1 cellular context compared by ENCODE assay signal in the genomic region with DNA sequence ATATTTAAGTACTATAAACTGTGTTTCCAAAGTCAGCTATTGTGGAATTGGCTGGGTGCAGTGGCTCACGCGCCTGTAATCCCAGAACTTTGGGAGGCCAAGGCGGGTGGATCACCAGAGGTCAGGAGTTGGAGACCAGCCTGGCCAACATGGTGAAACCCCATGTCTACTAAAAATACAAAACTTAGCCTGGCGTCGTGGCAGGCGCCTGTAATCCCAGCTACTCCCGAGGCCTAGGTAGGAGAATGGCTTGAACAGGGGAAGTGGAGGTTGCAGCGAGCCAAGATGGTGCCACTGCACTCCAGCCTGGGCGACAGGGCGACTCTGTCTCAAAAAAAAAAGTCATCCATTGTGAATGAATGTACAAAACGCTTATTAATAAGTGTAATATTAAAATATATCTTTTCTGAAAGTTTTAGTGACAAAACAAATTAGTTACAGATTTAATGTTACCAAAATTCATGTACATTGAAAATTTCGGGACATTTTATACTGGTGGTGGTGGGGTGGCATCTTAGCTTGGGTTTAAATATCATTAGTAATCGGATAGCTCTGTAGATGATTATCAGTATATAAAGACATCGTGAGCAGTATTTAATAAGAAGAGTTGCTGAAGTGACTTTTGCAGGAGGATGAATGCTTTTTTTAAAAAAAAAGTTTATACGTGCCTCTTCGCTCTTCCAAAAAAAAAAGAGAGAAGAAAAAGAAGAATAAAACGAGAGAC.
TF ChIP-seq lines count a peak whose summit lies in the region.

No MANE protein-coding gene starts in this region.

TF ChIP-seq in H1, 55 proteins besides CTCF, POLR2A, EP300 and RAD21:
- TF ChIP-seq TEAD4 (IDR thresholded peaks at IDR 0.05; ENCODE audit: low read depth, low read length) (no peak), CEBPB (IDR thresholded peaks at IDR 0.05; ENCODE audit: low read depth, low read length) (no peak), POU5F1 (IDR thresholded peaks at IDR 0.05; ENCODE audit: low read depth, low read length) (no peak), POLR2AphosphoS5 (IDR thresholded peaks at IDR 0.05; ENCODE audit: low read depth, low read length) (no peak), CHD1 (IDR thresholded peaks at IDR 0.05; ENCODE audit: low read depth, low read length) (no peak), TAF1 (IDR thresholded peaks at IDR 0.05; ENCODE audit: low read depth, low read length) (no peak), TAF7 (optimal IDR thresholded peaks at IDR 0.05; ENCODE audit: borderline replicate concordance, low read depth, low read length) (no peak), RBBP5 (IDR thresholded peaks at IDR 0.05; ENCODE audit: borderline replicate concordance, low read depth, low read length) (no peak), CHD7 (IDR thresholded peaks at IDR 0.05; ENCODE audit: insufficient replicate concordance, low read length) (no peak)
- TF ChIP-seq, protein P1, sequence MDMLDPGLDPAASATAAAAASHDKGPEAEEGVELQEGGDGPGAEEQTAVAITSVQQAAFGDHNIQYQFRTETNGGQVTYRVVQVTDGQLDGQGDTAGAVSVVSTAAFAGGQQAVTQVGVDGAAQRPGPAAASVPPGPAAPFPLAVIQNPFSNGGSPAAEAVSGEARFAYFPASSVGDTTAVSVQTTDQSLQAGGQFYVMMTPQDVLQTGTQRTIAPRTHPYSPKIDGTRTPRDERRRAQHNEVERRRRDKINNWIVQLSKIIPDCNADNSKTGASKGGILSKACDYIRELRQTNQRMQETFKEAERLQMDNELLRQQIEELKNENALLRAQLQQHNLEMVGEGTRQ (IDR thresholded peaks at IDR 0.05; ENCODE audit: low read length) = no peak
TF ChIP-seq in H1: peak in this region for 0.
